In genomic region chr22:41300661-41301060, GRCh38 we compare ENCODE assay signal across 8 cellular contexts. TPM values are rescaled to one million over a fixed set of nuclear protein-coding genes. Genes with fewer than 3 reads are reported as not detected.
A peak's percentile ranks its signal among the peaks of the same experiment; 100 is the strongest.
DNase-seq lines count a peak whose midpoint lies in the region; ATAC-seq, FAIRE-seq and TF ChIP-seq lines count a peak whose summit lies in the region.

No MANE protein-coding gene starts in this region.

- BruUV-seq in PC-9 (replicated peaks; lab: Mats Ljungman, UMichigan) = no TSS peak

- H3K9me3 ChIP-seq in PC-9 (ENCODE audit: insufficient read depth, low read depth) (no peaks in the 10 kb centered on the region), pancreas (no peaks in the 10 kb centered on the region)

- WGBS in pancreas, 2 donors = 24 to 35% methylated on average over 7 of the region's 7 CpGs

- peak overlapping the region; percentile 74 for H3K4me2 ChIP-seq in PC-9

- CTCF ChIA-PET in PC-9 (lab: Charles Lee) = no interaction called here

- ATAC-seq in pancreas (peak in 1 of 4 donors; percentile 3), HG02885 (IDR thresholded peaks at IDR 0.05; ENCODE audit: poor library complexity, unreplicated experiment) (no peak)

- H3K4me3 ChIP-seq in PC-9 = peak overlapping the region; percentile 99; the same call in 1 of the 2 replicates
- H3K4me3 ChIP-seq in pancreas = peak overlapping the region in 3 of 4 donors; percentile 59 to 98 (median 93)

- peak; percentile 3 for DNase-seq in DMS53 treated with DMSO at 0.1 percent for 48 hours (lab: John Stamatoyannopoulos, UW; ENCODE audit: unreplicated experiment)
- peak in 1 of 2 experiments; percentile 66 for DNase-seq in PC-9
- no peak for DNase-seq in epithelial cell of prostate (ENCODE audit: low read depth, low spot score)
- DNase-seq in pancreas = no peak
- DNase-seq in OCI-M2 (lab: John Stamatoyannopoulos, UW; ENCODE audit: unreplicated experiment) = no peak
- no peak for DNase-seq in medulla oblongata (ENCODE audit: extremely low spot score)
- DNase-seq in NOMO-1 treated with dmso at 0.1 percent for 144 hours (lab: John Stamatoyannopoulos, UW; ENCODE audit: unreplicated experiment) = no peak

- H3K36me3 ChIP-seq in PC-9 (ENCODE audit: low read depth) (0 out of 2 replicates have a peak, but pooled peaks cover 8% of the 10 kb centered on the region), pancreas (no peaks in the 10 kb centered on the region)

- peaks cover 22% of the 10 kb centered on the region; the same call in 1 of the 2 replicates for H3F3A ChIP-seq in PC-9 (ENCODE audit: insufficient read depth, low read depth)

- TF ChIP-seq CTCF in PC-9 (conservative IDR thresholded peaks at IDR 0.05) (no peak), pancreas (IDR thresholded peaks at IDR 0.05) (no peak)

- H3K9me2 ChIP-seq in PC-9 (ENCODE audit: insufficient read depth) = no peaks in the 10 kb centered on the region

- H3K27ac ChIP-seq in PC-9 (0 out of 2 replicates have a peak overlapping the region, but pooled peaks have one; percentile 1), epithelial cell of prostate (peak overlapping the region; percentile 73), pancreas (peak overlapping the region in 2 of 4 donors; percentile 78 to 79)

- H3K79me2 ChIP-seq in PC-9 (ENCODE audit: low read depth) = peaks cover 42% of the 10 kb centered on the region

- H3K4me1 ChIP-seq in PC-9 (replicated peaks; ENCODE audit: insufficient read depth) (peaks cover 32% of the 10 kb centered on the region), pancreas (peaks cover 0 to 8% (median 4%) of the 10 kb centered on the region in 3 donors)

- H2AFZ ChIP-seq in PC-9 = peak overlapping the region; percentile 94; the same call in 1 of the 2 replicates

- intact Hi-C loops in PC-9 (cut with micrococcal nuclease; ENCODE audit: unreplicated experiment) (loop anchor here (1.0 to 5.0 kb wide), 2 partner anchors 14 to 82 kb away; partner anchors contain the start of genes RANGAP1 and TEF), pancreas (cut with DNase I) (loop anchor here in 1 of 3 donors (10.0 kb wide), 1 partner anchor 64 kb away; no protein-coding TSS in a partner anchor)

- no peak for FAIRE-seq in pancreas (lab: Jason Lieb, UNC)

- no peaks in the 10 kb centered on the region for H3K27me3 ChIP-seq in PC-9 (ENCODE audit: insufficient read depth, low read depth)
- H3K27me3 ChIP-seq in pancreas = no peaks in the 10 kb centered on the region

- POLR2A ChIA-PET in PC-9 (lab: Charles Lee; ENCODE audit: unreplicated experiment) = interaction anchor here (1.0 kb wide), 2 partner anchors 15 to 81 kb away, joined by 4 to 7 read pairs; partner anchors contain the start of genes RANGAP1 and TEF

- peaks cover 5% of the 10 kb centered on the region for H4K20me1 ChIP-seq in PC-9 (ENCODE audit: insufficient read depth)

RNA-seq across cellular contexts. Expression of gene ZC3H7B, which starts 0.7 kb away (rescaled TPM):
- total RNA-seq in PC-9 (2021) = 54.5 and 62.7 TPM in 2 replicates
- total RNA-seq in pancreas = 10 to 100 TPM; 20.9 to 46.8 (median 27.0) TPM
- 10 to 100 TPM; 24.7 to 36.3 TPM for polyA plus RNA-seq in pancreas

RNA-seq across cellular contexts. Expression of gene RANGAP1, which starts 14.7 kb away (rescaled TPM):
- total RNA-seq in PC-9 (2021) (142 and 160 TPM in 2 replicates), pancreas (10 to 100 TPM; 26.8 to 42.2 (median 30.6) TPM)
- 10 to 100 TPM; 68.2 to 87.9 TPM for polyA plus RNA-seq in pancreas

RNA-seq across cellular contexts. Expression of gene CHADL, which starts 59.9 kb away (rescaled TPM):
- total RNA-seq in PC-9 (2021) (0.63 and 0.74 TPM in 2 replicates), pancreas (1 to 10 TPM in 5 of 6 donors, under 1 TPM in 1; 0.95 to 3.1 (median 1.6) TPM)
- polyA plus RNA-seq in pancreas = 1 to 10 TPM; 4.5 to 4.9 TPM
